In genomic region chr4:182695009-182695408, GRCh38 we compare ENCODE assay signal across 35 cellular contexts.
"Had no signal": no experiment of that assay in that cellular context is flagged by ENCODE, and none has a peak within 500 bp of the region (broad histone marks: within the 10 kb centered on the region; RNA-seq: fewer than 3 reads in every experiment).

No MANE protein-coding gene starts in this region.

- H3K4me3 Mint-ChIP-seq: activated CD4-positive, alpha-beta memory T cell treated with anti-CD3 and anti-CD28 coated beads for 36 hours; activated CD4-positive, alpha-beta T cell treated with anti-CD3 and anti-CD28 coated beads for 36 hours; activated CD4-positive, alpha-beta T cell treated with anti-CD3 and anti-CD28 coated beads, Interleukin-2, amount 10 ng/mL, durations not matched to agents 24 days and 14 days; activated CD8-positive, alpha-beta memory T cell treated with anti-CD3 and anti-CD28 coated beads, Interleukin-2, amount 10 ng/mL, durations not matched to agents 7 days and 5 days; activated CD8-positive, alpha-beta T cell treated with anti-CD3 and anti-CD28 coated beads, Interleukin-2, amount 10 ng/mL, durations not matched to agents 7 days and 5 days; activated naive CD4-positive, alpha-beta T cell treated with anti-CD3 and anti-CD28 coated beads for 36 hours; activated naive CD4-positive, alpha-beta T cell treated with anti-CD3 and anti-CD28 coated beads, Interleukin-2, amount 50 U/mL, for 24 hours; activated naive CD8-positive, alpha-beta T cell treated with anti-CD3 and anti-CD28 coated beads for 36 hours; activated naive CD8-positive, alpha-beta T cell treated with anti-CD3 and anti-CD28 coated beads, Interleukin-2, amount 50 U/mL, for 24 hours; activated T-helper 1 cell treated with anti-CD3 and anti-CD28 coated beads, Interleukin-12 subunit alpha, Interleukin-12 subunit beta, Interleukin-2, Interleukin-4 antibody, amounts not matched to agents 30 ng/mL and 10 ng/mL and 1 ng/mL, durations not matched to agents 14 hours and 24 hours and 36 hours; dendritic cell treated with granulocyte-macrophage colony-stimulating factor and Interleukin-4, amounts not matched to agents 40 ng/mL and 50 ng/mL, for 4 days; T-helper 17 cell; T-helper 2 cell treated with Interferon-gamma antibody and Interleukin-4, amounts not matched to agents 5 μg/mL and 100 μg/mL, for 36 hours had no signal

- H3K27ac Mint-ChIP-seq: activated CD4-positive, alpha-beta memory T cell treated with anti-CD3 and anti-CD28 coated beads for 36 hours; activated CD4-positive, alpha-beta T cell treated with anti-CD3 and anti-CD28 coated beads for 36 hours; activated CD4-positive, alpha-beta T cell treated with anti-CD3 and anti-CD28 coated beads, Interleukin-2, amount 10 ng/mL, durations not matched to agents 24 days and 14 days; activated CD8-positive, alpha-beta memory T cell treated with anti-CD3 and anti-CD28 coated beads, Interleukin-2, amount 10 ng/mL, durations not matched to agents 7 days and 5 days; activated CD8-positive, alpha-beta T cell treated with anti-CD3 and anti-CD28 coated beads, Interleukin-2, amount 10 ng/mL, durations not matched to agents 7 days and 5 days; activated naive CD4-positive, alpha-beta T cell treated with anti-CD3 and anti-CD28 coated beads for 36 hours; activated naive CD4-positive, alpha-beta T cell treated with anti-CD3 and anti-CD28 coated beads, Interleukin-2, amount 50 U/mL, for 24 hours; activated naive CD8-positive, alpha-beta T cell treated with anti-CD3 and anti-CD28 coated beads for 36 hours; activated naive CD8-positive, alpha-beta T cell treated with anti-CD3 and anti-CD28 coated beads, Interleukin-2, amount 50 U/mL, for 24 hours; activated T-helper 1 cell treated with anti-CD3 and anti-CD28 coated beads, Interleukin-12 subunit alpha, Interleukin-12 subunit beta, Interleukin-2, Interleukin-4 antibody, amounts not matched to agents 30 ng/mL and 10 ng/mL and 1 ng/mL, durations not matched to agents 14 hours and 24 hours and 36 hours; activated T-helper 2 cell treated with anti-CD3 and anti-CD28 coated beads, Interferon-gamma antibody, Interleukin-2, Interleukin-4, amounts not matched to agents 10 μg/mL and 5 μg/mL and 100 μg/mL, durations not matched to agents 14 hours and 24 hours and 36 hours; dendritic cell treated with granulocyte-macrophage colony-stimulating factor and Interleukin-4, amounts not matched to agents 40 ng/mL and 50 ng/mL, for 4 days; T-helper 17 cell; T-helper 2 cell treated with Interferon-gamma antibody and Interleukin-4, amounts not matched to agents 5 μg/mL and 100 μg/mL, for 36 hours had no signal

- H3K36me3 Mint-ChIP-seq: activated CD4-positive, alpha-beta memory T cell treated with anti-CD3 and anti-CD28 coated beads for 36 hours; activated CD8-positive, alpha-beta memory T cell treated with anti-CD3 and anti-CD28 coated beads, Interleukin-2, amount 10 ng/mL, durations not matched to agents 7 days and 5 days; activated naive CD4-positive, alpha-beta T cell treated with anti-CD3 and anti-CD28 coated beads, Interleukin-2, amount 50 U/mL, for 24 hours; activated naive CD8-positive, alpha-beta T cell treated with anti-CD3 and anti-CD28 coated beads for 36 hours had no signal

- H3K9me3 ChIP-seq: adrenal gland, body of pancreas, colonic mucosa, esophagus muscularis mucosa, gastrocnemius medialis had no signal

- H3K27me3 ChIP-seq: adrenal gland, body of pancreas, colonic mucosa, esophagus muscularis mucosa, foreskin keratinocyte, gastrocnemius medialis had no signal

- H3K4me1 ChIP-seq: adrenal gland, body of pancreas, colonic mucosa, esophagus muscularis mucosa, foreskin keratinocyte, gastrocnemius medialis had no signal

- ATAC-seq: activated CD4-positive, alpha-beta T cell treated with anti-CD3 and anti-CD28 coated beads for 36 hours; activated CD8-positive, alpha-beta memory T cell treated with anti-CD3 and anti-CD28 coated beads, Interleukin-2, amount 10 ng/mL, durations not matched to agents 7 days and 5 days; activated CD8-positive, alpha-beta T cell treated with anti-CD3 and anti-CD28 coated beads, Interleukin-2, amount 10 ng/mL, durations not matched to agents 7 days and 5 days; activated naive CD8-positive, alpha-beta T cell treated with anti-CD3 and anti-CD28 coated beads, Interleukin-2, amount 50 U/mL, for 24 hours; body of pancreas; gastrocnemius medialis; T-helper 17 cell had no signal

- H3K9me3 Mint-ChIP-seq: activated CD4-positive, alpha-beta memory T cell treated with anti-CD3 and anti-CD28 coated beads for 36 hours; activated CD4-positive, alpha-beta T cell treated with anti-CD3 and anti-CD28 coated beads, Interleukin-2, amount 10 ng/mL, durations not matched to agents 24 days and 14 days; activated naive CD4-positive, alpha-beta T cell treated with anti-CD3 and anti-CD28 coated beads for 36 hours; activated naive CD4-positive, alpha-beta T cell treated with anti-CD3 and anti-CD28 coated beads, Interleukin-2, amount 50 U/mL, for 24 hours; activated naive CD8-positive, alpha-beta T cell treated with anti-CD3 and anti-CD28 coated beads for 36 hours; activated naive CD8-positive, alpha-beta T cell treated with anti-CD3 and anti-CD28 coated beads, Interleukin-2, amount 50 U/mL, for 24 hours; activated T-helper 1 cell treated with anti-CD3 and anti-CD28 coated beads, Interleukin-12 subunit alpha, Interleukin-12 subunit beta, Interleukin-2, Interleukin-4 antibody, amounts not matched to agents 30 ng/mL and 10 ng/mL and 1 ng/mL, durations not matched to agents 14 hours and 24 hours and 36 hours; activated T-helper 2 cell treated with anti-CD3 and anti-CD28 coated beads, Interferon-gamma antibody, Interleukin-2, Interleukin-4, amounts not matched to agents 10 μg/mL and 5 μg/mL and 100 μg/mL, durations not matched to agents 14 hours and 24 hours and 36 hours; dendritic cell treated with granulocyte-macrophage colony-stimulating factor and Interleukin-4, amounts not matched to agents 40 ng/mL and 50 ng/mL, for 4 days; T-helper 2 cell treated with Interferon-gamma antibody and Interleukin-4, amounts not matched to agents 5 μg/mL and 100 μg/mL, for 36 hours had no signal

- H3K27me3 Mint-ChIP-seq: activated CD4-positive, alpha-beta T cell treated with anti-CD3 and anti-CD28 coated beads, Interleukin-2, amount 10 ng/mL, durations not matched to agents 24 days and 14 days; dendritic cell treated with granulocyte-macrophage colony-stimulating factor and Interleukin-4, amounts not matched to agents 40 ng/mL and 50 ng/mL, for 4 days had no signal

- H3K27ac ChIP-seq: adrenal gland, body of pancreas, colonic mucosa, dorsolateral prefrontal cortex, esophagus muscularis mucosa, foreskin keratinocyte, gastrocnemius medialis had no signal

- DNase-seq: activated CD4-positive, alpha-beta memory T cell treated with anti-CD3 and anti-CD28 coated beads for 36 hours; activated CD4-positive, alpha-beta T cell treated with anti-CD3 and anti-CD28 coated beads for 36 hours; activated CD4-positive, alpha-beta T cell treated with anti-CD3 and anti-CD28 coated beads, Interleukin-2, amount 10 ng/mL, durations not matched to agents 24 days and 14 days; activated CD4-positive, CD25-positive, alpha-beta regulatory T cell; activated CD4-positive, CD25-positive, alpha-beta regulatory T cell treated with anti-CD3 and anti-CD28 coated beads, Interleukin-2, amount 50 U/mL, for 72 hours; activated CD8-positive, alpha-beta memory T cell treated with anti-CD3 and anti-CD28 coated beads, Interleukin-2, amount 10 ng/mL, durations not matched to agents 7 days and 5 days; activated CD8-positive, alpha-beta memory T cell treated with anti-CD3 and anti-CD28 coated beads, Interleukin-2, amount 50 U/mL, for 4 hours; activated CD8-positive, alpha-beta T cell treated with anti-CD3 and anti-CD28 coated beads, Interleukin-2, amount 10 ng/mL, durations not matched to agents 7 days and 5 days; activated effector memory CD4-positive, alpha-beta T cell treated with anti-CD3 and anti-CD28 coated beads, Interleukin-2, amount 50 U/mL, for 16 hours; activated naive CD4-positive, alpha-beta T cell treated with anti-CD3 and anti-CD28 coated beads for 36 hours; activated naive CD8-positive, alpha-beta T cell treated with anti-CD3 and anti-CD28 coated beads for 36 hours; activated naive CD8-positive, alpha-beta T cell treated with anti-CD3 and anti-CD28 coated beads, Interleukin-2, amount 50 U/mL, for 24 hours; activated T-cell treated with anti-CD3 and anti-CD28 coated beads, Interleukin-2, amount 50 U/mL, for 1 hour; activated T-cell treated with anti-CD3 and anti-CD28 coated beads, Interleukin-2, amount 50 U/mL, for 48 hours; adrenal gland; amygdala; aorta; body of pancreas; central memory CD4-positive, alpha-beta T cell; cerebellar nuclear complex; colonic mucosa; dorsolateral prefrontal cortex; effector memory CD4-positive, alpha-beta T cell; erythroblast; foreskin keratinocyte; gastrocnemius medialis; glutamatergic neuron; T-helper 1 cell; T-helper 17 cell had no signal

- H3K4me1 Mint-ChIP-seq: activated CD4-positive, alpha-beta T cell treated with anti-CD3 and anti-CD28 coated beads for 36 hours; activated CD4-positive, alpha-beta T cell treated with anti-CD3 and anti-CD28 coated beads, Interleukin-2, amount 10 ng/mL, durations not matched to agents 24 days and 14 days; activated CD8-positive, alpha-beta memory T cell treated with anti-CD3 and anti-CD28 coated beads, Interleukin-2, amount 10 ng/mL, durations not matched to agents 7 days and 5 days; activated naive CD4-positive, alpha-beta T cell treated with anti-CD3 and anti-CD28 coated beads, Interleukin-2, amount 50 U/mL, for 24 hours; activated naive CD8-positive, alpha-beta T cell treated with anti-CD3 and anti-CD28 coated beads, Interleukin-2, amount 50 U/mL, for 24 hours; T-helper 17 cell had no signal

- H3K36me3 ChIP-seq: adrenal gland, colonic mucosa, gastrocnemius medialis had no signal

- H3K4me3 ChIP-seq: adrenal gland, body of pancreas, colonic mucosa, dorsolateral prefrontal cortex, esophagus muscularis mucosa, gastrocnemius medialis had no signal
